Comparison of ENCODE assay signal across 15 cellular contexts in the genomic region with DNA sequence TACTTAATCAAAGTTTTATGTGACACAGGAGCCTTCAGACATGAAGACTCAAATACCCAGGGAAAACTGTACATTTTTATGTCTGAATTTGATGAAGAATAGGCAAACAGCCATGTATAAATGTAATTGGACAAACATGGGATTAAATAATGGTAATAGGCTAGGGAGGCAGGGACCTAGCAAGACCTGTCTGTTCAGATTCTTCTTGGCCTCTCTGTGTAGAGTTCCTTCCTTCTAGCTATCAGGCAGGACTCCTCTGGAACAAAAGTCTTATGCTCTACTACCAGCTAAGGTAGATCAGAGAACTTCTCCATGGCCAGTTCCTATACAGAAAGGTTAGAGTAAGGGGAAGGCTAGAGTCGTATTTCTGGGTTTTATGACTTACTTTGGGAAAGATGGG. TPM values are rescaled to one million over a fixed set of nuclear protein-coding genes. Genes with fewer than 3 reads are reported as not detected.
A peak's percentile ranks its signal among the peaks of the same experiment; 100 is the strongest.
DNase-seq lines count a peak whose midpoint lies in the region; ATAC-seq and TF ChIP-seq lines count a peak whose summit lies in the region.
"Had no signal": no experiment of that assay in that cellular context is flagged by ENCODE, and none has a peak within 500 bp of the region (broad histone marks: within the 10 kb centered on the region; RNA-seq: fewer than 3 reads in every experiment).

No MANE protein-coding gene starts in this region.

- H3K4me2 ChIP-seq in PC-3 (ENCODE audit: low read length), result no peak overlapping the region
- H3K4me2 ChIP-seq: BLaER1 had no signal

- TF ChIP-seq CTCF in PC-3 (conservative IDR thresholded peaks at IDR 0.05; ENCODE audit: low read depth, low read length) (no peak), epithelial cell of esophagus (IDR thresholded peaks at IDR 0.05; ENCODE audit: insufficient read depth, low read depth, low read length, missing control alignments) (no peak)

- POLR2A ChIA-PET in PC-3 (lab: Charles Lee; ENCODE audit: unreplicated experiment), result no interaction called here

- H3F3A ChIP-seq in PC-3 (ENCODE audit: low read length, unreplicated experiment), result no peaks in the 10 kb centered on the region

- H3K27me3 Mint-ChIP-seq in stimulated activated memory B cell treated with anti-CD40 and anti-IgM and Interleukin-4, amounts not matched to agents 10 μg/mL and 1 μg/mL and 100 μg/mL, for 72 hours, result no peaks in the 10 kb centered on the region
- H3K27me3 Mint-ChIP-seq: CD4-positive, alpha-beta memory T cell had no signal

- H3K27me3 ChIP-seq in PC-3 (ENCODE audit: low read length), result no peaks in the 10 kb centered on the region
- H3K27me3 ChIP-seq: BLaER1 had no signal

- ATAC-seq in PC-3 (no peak), GM21515 (IDR thresholded peaks at IDR 0.05; ENCODE audit: unreplicated experiment) (no peak)
- peak; percentile 7 for ATAC-seq in stimulated activated memory B cell treated with anti-CD40 and anti-IgM and Interleukin-4, amounts not matched to agents 10 μg/mL and 1 μg/mL and 100 μg/mL, for 72 hours

- no peak overlapping the region for H2AFZ ChIP-seq in PC-3 (ENCODE audit: low read length)

- H4K20me1 ChIP-seq in PC-3 (ENCODE audit: low read length), result no peaks in the 10 kb centered on the region
- H4K20me1 ChIP-seq: BLaER1 had no signal

- no peaks in the 10 kb centered on the region for H3K36me3 ChIP-seq in PC-3 (ENCODE audit: low read depth, low read length)
- H3K36me3 ChIP-seq: BLaER1 had no signal

- no peak overlapping the region for H3K27ac ChIP-seq in PC-3 (ENCODE audit: low read length)
- H3K27ac ChIP-seq: BLaER1 had no signal

- no peaks in the 10 kb centered on the region for H3K9me3 ChIP-seq in PC-3 (ENCODE audit: low read length)
- H3K9me3 ChIP-seq: BLaER1 had no signal

- H3K4me3 Mint-ChIP-seq in stimulated activated memory B cell treated with anti-CD40 and anti-IgM and Interleukin-4, amounts not matched to agents 10 μg/mL and 1 μg/mL and 100 μg/mL, for 72 hours, result no peak overlapping the region
- H3K4me3 Mint-ChIP-seq: CD14-positive monocyte; CD4-positive, alpha-beta memory T cell; H9 had no signal

- intact Hi-C loops in PC-3 (cut with micrococcal nuclease), result loop anchor here (10.0 kb wide), 1 partner anchor 309 kb away; no protein-coding TSS in a partner anchor

- H3K4me3 ChIP-seq in PC-3 (ENCODE audit: low read length) (no peak overlapping the region), epithelial cell of esophagus (ENCODE audit: low read length) (no peak overlapping the region)
- H3K4me3 ChIP-seq: BLaER1 had no signal

- peaks cover 31% of the 10 kb centered on the region for H3K4me1 ChIP-seq in PC-3 (ENCODE audit: insufficient read depth, low read length)
- H3K4me1 ChIP-seq: BLaER1 had no signal

- CTCF ChIA-PET in PC-3 (lab: Charles Lee), result no interaction called here

- H3K9me2 ChIP-seq in PC-3 (replicated peaks; ENCODE audit: low read length), result no peaks in the 10 kb centered on the region

- no peaks in the 10 kb centered on the region for H3K9me3 Mint-ChIP-seq in stimulated activated memory B cell treated with anti-CD40 and anti-IgM and Interleukin-4, amounts not matched to agents 10 μg/mL and 1 μg/mL and 100 μg/mL, for 72 hours
- H3K9me3 Mint-ChIP-seq: CD4-positive, alpha-beta memory T cell; H9 had no signal

- no peaks in the 10 kb centered on the region for H3K36me3 Mint-ChIP-seq in stimulated activated memory B cell treated with anti-CD40 and anti-IgM and Interleukin-4, amounts not matched to agents 10 μg/mL and 1 μg/mL and 100 μg/mL, for 72 hours
- H3K36me3 Mint-ChIP-seq: CD14-positive monocyte; CD4-positive, alpha-beta memory T cell had no signal

- no peaks in the 10 kb centered on the region for H3K4me1 Mint-ChIP-seq in stimulated activated memory B cell treated with anti-CD40 and anti-IgM and Interleukin-4, amounts not matched to agents 10 μg/mL and 1 μg/mL and 100 μg/mL, for 72 hours
- H3K4me1 Mint-ChIP-seq: CD14-positive monocyte; CD4-positive, alpha-beta memory T cell had no signal

- H3K79me2 ChIP-seq in PC-3 (ENCODE audit: low read length), result no peaks in the 10 kb centered on the region

- no peak overlapping the region for H3K9ac ChIP-seq in PC-3 (ENCODE audit: low read length)
- H3K9ac ChIP-seq: BLaER1 had no signal

- no peak overlapping the region for H3K27ac Mint-ChIP-seq in stimulated activated memory B cell treated with anti-CD40 and anti-IgM and Interleukin-4, amounts not matched to agents 10 μg/mL and 1 μg/mL and 100 μg/mL, for 72 hours
- H3K27ac Mint-ChIP-seq: CD14-positive monocyte; CD4-positive, alpha-beta memory T cell; H9 had no signal

- DNase-seq in HT-29 (ENCODE audit: low spot score) (peak; percentile 16), PC-3 (peak; percentile 33), epithelial cell of esophagus (ENCODE audit: low read depth) (peak; percentile 34), epidermal melanocyte (ENCODE audit: insufficient read length, low spot score) (no peak), T-helper 9 cell (no peak)
- DNase-seq: 8988T; CD4-positive, alpha-beta memory T cell; DMS153; DMS79; GDM1; H9 had no signal

- no TSS peak for BruUV-seq in PC-3 (replicated peaks; lab: Mats Ljungman, UMichigan)

RNA-seq across cellular contexts. Expression of gene PARD3B, which starts 9.5 kb away (rescaled TPM):
- 1.8 and 3.9 TPM in 2 replicates for total RNA-seq in HT-29 (2014; rRNA removed; shearing (Covaris generic))
- total RNA-seq in PC-3 (2014; rRNA removed), result 3.9 and 10.9 TPM in 2 replicates

Comparison
In these comparisons a context has a peak if more than half of its experiments do, and no peak if none do; other contexts are left out.
1. DNase-seq: peak in HT-29 (single experiment), PC-3 (single experiment) and epithelial cell of esophagus (single experiment); none in epidermal melanocyte (single experiment) and T-helper 9 cell (single experiment).